In genomic region chr22:28585324-28585723, GRCh38 we compare ENCODE assay signal across 23 cellular contexts.
"Had no signal": no experiment of that assay in that cellular context is flagged by ENCODE, and none has a peak within 500 bp of the region (broad histone marks: within the 10 kb centered on the region; RNA-seq: fewer than 3 reads in every experiment).

No MANE protein-coding gene starts in this region.

- H3K9me3 ChIP-seq: SJSA1 had no signal

- DNase-seq: Kasumi-1, MM.1S, NCI-H1092 treated with DMSO at 0.1 percent for 48 hours, NCI-H1436, NCI-H187, NCI-H2029, NCI-H2081 treated with DMSO at 0.1 percent for 48 hours, NCI-H2171, NCI-H226, NCI-H446, NCI-H510A treated with DMSO at 0.1 percent for 48 hours, NCI-H526, Right ventricle myocardium superior, RPMI8226, SIG-M5, SW 1271 had no signal

- H3K4me2 ChIP-seq: KMS-11 had no signal

- H3K36me3 ChIP-seq: SJSA1 had no signal

- H3K4me3 ChIP-seq: K562, SJSA1, SK-N-MC had no signal

- H3K27me3 ChIP-seq: SJSA1 had no signal

- H3K9ac ChIP-seq: KMS-11 had no signal

- H3K27ac ChIP-seq: HL-60, KMS-11, SJSA1 had no signal

- ATAC-seq: K562 had no signal

- FAIRE-seq: HTR-8/SVneo, K562, RCC 7860 had no signal
